ENCODE assay signal across 16 cellular contexts in genomic region chr1:206029484-206029883, GRCh38. TPM values are rescaled to one million over a fixed set of nuclear protein-coding genes. Genes with fewer than 3 reads are reported as not detected.
DNase-seq lines count a peak whose midpoint lies in the region; ATAC-seq and TF ChIP-seq lines count a peak whose summit lies in the region.
"Had no signal": no experiment of that assay in that cellular context is flagged by ENCODE, and none has a peak within 500 bp of the region (broad histone marks: within the 10 kb centered on the region; RNA-seq: fewer than 3 reads in every experiment).

No MANE protein-coding gene starts in this region.

- H3K4me3 ChIP-seq in left lung (no peak overlapping the region), BE2C (ENCODE audit: low read depth, low read length) (no peak overlapping the region)
- H3K4me3 ChIP-seq: HAP-1, stomach had no signal

- no peaks in the 10 kb centered on the region for H3K36me3 ChIP-seq in left lung
- no peaks in the 10 kb centered on the region for H3K36me3 ChIP-seq in BE2C
- H3K36me3 ChIP-seq: HAP-1, stomach had no signal

- H3K4me1 Mint-ChIP-seq in type B pancreatic cell (ENCODE audit: unreplicated experiment) = peaks cover 6% of the 10 kb centered on the region
- H3K4me1 Mint-ChIP-seq in activated CD8-positive, alpha-beta T cell treated with anti-CD3 and anti-CD28 coated beads for 36 hours (ENCODE audit: low read depth) = peaks cover 4% of the 10 kb centered on the region

- CTCF ChIA-PET in activated CD8-positive, alpha-beta T cell treated with anti-CD3 and anti-CD28 coated beads for 36 hours (lab: Charles Lee) = interaction anchor here (0.6 to 8.3 kb wide), 25 partner anchors 8 to 371 kb away, joined by 3 to 236 read pairs (median 7); partner anchors contain the start of gene RAB7B

- POLR2A ChIA-PET in activated CD8-positive, alpha-beta T cell treated with anti-CD3 and anti-CD28 coated beads for 36 hours (lab: Charles Lee) = interaction anchor here (2.2 kb wide), 1 partner anchor 77 kb away, joined by 6 read pairs; no protein-coding TSS in a partner anchor

- peaks cover 8% of the 10 kb centered on the region for H3K9me3 Mint-ChIP-seq in type B pancreatic cell
- no peaks in the 10 kb centered on the region for H3K9me3 Mint-ChIP-seq in activated CD8-positive, alpha-beta T cell treated with anti-CD3 and anti-CD28 coated beads for 36 hours

- H3K27me3 Mint-ChIP-seq in type B pancreatic cell = peaks cover 21% of the 10 kb centered on the region
- H3K27me3 Mint-ChIP-seq in activated CD8-positive, alpha-beta T cell treated with anti-CD3 and anti-CD28 coated beads for 36 hours = peaks cover 19% of the 10 kb centered on the region

- H3K4me1 ChIP-seq in left lung = peaks cover 0 to 18% of the 10 kb centered on the region in 2 donors
- no peaks in the 10 kb centered on the region for H3K4me1 ChIP-seq in BE2C
- H3K4me1 ChIP-seq: HAP-1 had no signal

- H3K27me3 ChIP-seq in left lung (no peaks in the 10 kb centered on the region), BE2C (peaks cover 29% of the 10 kb centered on the region)
- H3K27me3 ChIP-seq: stomach had no signal

- ATAC-seq in left lung = peak; percentile 73
- no peak for ATAC-seq in activated CD8-positive, alpha-beta T cell treated with anti-CD3 and anti-CD28 coated beads for 36 hours

- H3K27ac Mint-ChIP-seq in type B pancreatic cell = no peak overlapping the region
- H3K27ac Mint-ChIP-seq in activated CD8-positive, alpha-beta T cell treated with anti-CD3 and anti-CD28 coated beads for 36 hours = no peak overlapping the region
- H3K27ac Mint-ChIP-seq: immature natural killer cell had no signal

- no peak overlapping the region for H3K27ac ChIP-seq in left lung
- H3K27ac ChIP-seq: stomach had no signal

- H3K36me3 Mint-ChIP-seq in type B pancreatic cell = no peaks in the 10 kb centered on the region
- no peaks in the 10 kb centered on the region for H3K36me3 Mint-ChIP-seq in activated CD8-positive, alpha-beta T cell treated with anti-CD3 and anti-CD28 coated beads for 36 hours (ENCODE audit: low read depth)
- H3K36me3 Mint-ChIP-seq: immature natural killer cell had no signal

- DNase-seq in NCI-H226 (peak; percentile 81), dermis microvascular lymphatic vessel endothelial cell (ENCODE audit: low read depth in 2 of 2) (peak; percentile 28 to 60), left lung (peak in 1 of 2 donors; percentile 66), type B pancreatic cell (ENCODE audit: extremely low spot score, unreplicated experiment) (peak; percentile 52), BE2C (no peak), NCI-H1048 (lab: John Stamatoyannopoulos, UW) (no peak)
- DNase-seq in activated CD8-positive, alpha-beta T cell treated with anti-CD3 and anti-CD28 coated beads for 36 hours = no peak
- DNase-seq: activated CD8-positive, alpha-beta memory T cell treated with anti-CD3 and anti-CD28 coated beads for 24 hours; activated naive CD4-positive, alpha-beta T cell treated with Interleukin-2 at 50 U/mL for 16 hours; caudate nucleus; immature natural killer cell; NCI-H1436 treated with DMSO at 0.1 percent for 48 hours; retina; SIG-M5; stomach had no signal

- H3K4me3 Mint-ChIP-seq in type B pancreatic cell = no peak overlapping the region
- no peak overlapping the region for H3K4me3 Mint-ChIP-seq in activated CD8-positive, alpha-beta T cell treated with anti-CD3 and anti-CD28 coated beads for 36 hours
- H3K4me3 Mint-ChIP-seq: immature natural killer cell had no signal

- intact Hi-C loops in left lung (cut with DNase I) = loop anchor here in 1 of 2 donors (5.0 kb wide), 1 partner anchor 73 kb away; no protein-coding TSS in a partner anchor
- intact Hi-C loops in activated CD8-positive, alpha-beta T cell treated with anti-CD3 and anti-CD28 coated beads for 36 hours (cut with micrococcal nuclease) = no loop called here

- H3K9me3 ChIP-seq in left lung = no peaks in the 10 kb centered on the region
- H3K9me3 ChIP-seq in BE2C = no peaks in the 10 kb centered on the region
- H3K9me3 ChIP-seq: HAP-1, stomach had no signal

- TF ChIP-seq CTCF in left lung (IDR thresholded peaks at IDR 0.05) = no peak
- TF ChIP-seq CTCF in type B pancreatic cell (conservative IDR thresholded peaks at IDR 0.05) = no peak
- TF ChIP-seq CTCF in BE2C (IDR thresholded peaks at IDR 0.05; ENCODE audit: low read depth, low read length) = no peak
- TF ChIP-seq CTCF in activated CD8-positive, alpha-beta T cell treated with anti-CD3 and anti-CD28 coated beads for 36 hours (IDR thresholded peaks at IDR 0.05) = no peak

RNA-seq across cellular contexts. Expression of gene CTSE, which starts 5.8 kb away (rescaled TPM):
- total RNA-seq in dermis microvascular lymphatic vessel endothelial cell (not detected in 2 replicates), left lung (100 to 1,000 TPM; 191 to 624 TPM), type B pancreatic cell (ENCODE audit: low replicate concordance) (28.6 and 42.0 TPM in 2 replicates)
- not detected for polyA plus RNA-seq in BE2C (2012; ENCODE audit: insufficient read depth, insufficient read length, low read depth)
- total RNA-seq in activated CD8-positive, alpha-beta T cell treated with anti-CD3 and anti-CD28 coated beads for 36 hours = not detected
- polyA plus RNA-seq: immature natural killer cell had no signal

RNA-seq across cellular contexts. Expression of gene RHEX, which starts 23.5 kb away (rescaled TPM):
- total RNA-seq in dermis microvascular lymphatic vessel endothelial cell (not detected in 2 replicates), left lung (1 to 10 TPM; 1.1 to 2.4 TPM), type B pancreatic cell (ENCODE audit: low replicate concordance) (not detected in 2 replicates)
- not detected for polyA plus RNA-seq in BE2C (2012; ENCODE audit: insufficient read depth, insufficient read length, low read depth)
- not detected for total RNA-seq in activated CD8-positive, alpha-beta T cell treated with anti-CD3 and anti-CD28 coated beads for 36 hours

RNA-seq across cellular contexts. Expression of gene RAB7B, which starts 26.3 kb away (rescaled TPM):
- total RNA-seq in dermis microvascular lymphatic vessel endothelial cell (under 0.01 TPM in 1 of 2 replicates, not detected in the other), left lung (10 to 100 TPM; 13.4 to 14.2 TPM), type B pancreatic cell (ENCODE audit: low replicate concordance) (0.26 and 0.82 TPM in 2 replicates)
- polyA plus RNA-seq in BE2C (2012; ENCODE audit: insufficient read depth, insufficient read length, low read depth) = not detected
- total RNA-seq in activated CD8-positive, alpha-beta T cell treated with anti-CD3 and anti-CD28 coated beads for 36 hours = not detected

Comparison
In these comparisons a context has a peak if more than half of its experiments do, and no peak if none do; other contexts are left out.
1. DNase-seq: peak in NCI-H226 (single experiment), dermis microvascular lymphatic vessel endothelial cell (2 of 2) and type B pancreatic cell (single experiment); none in BE2C (single experiment), NCI-H1048 (single experiment) and activated CD8-positive, alpha-beta T cell treated with anti-CD3 and anti-CD28 coated beads for 36 hours (single experiment).
2. RNA of gene CTSE, which starts 5.8 kb away (total RNA-seq): 191 to 624 TPM in left lung and 28.6 to 42.0 TPM in type B pancreatic cell; not detected in dermis microvascular lymphatic vessel endothelial cell and not detected in activated CD8-positive, alpha-beta T cell treated with anti-CD3 and anti-CD28 coated beads for 36 hours; every median in the first group is over 10 times any median in the second.